ENCODE assay signal across 8 cellular contexts in genomic region chr1:21782868-21783678, GRCh38. TPM values are rescaled to one million over a fixed set of nuclear protein-coding genes. Genes with fewer than 3 reads are reported as not detected.
A peak's percentile ranks its signal among the peaks of the same experiment; 100 is the strongest.
DNase-seq lines count a peak whose midpoint lies in the region; ATAC-seq and TF ChIP-seq lines count a peak whose summit lies in the region.

Gene USP48, minus strand, starts transcription at chr1:21783149. Its CDS starts 192 bp downstream, at chr1:21782957.

- TF ChIP-seq CTCF in HFF-Myc (IDR thresholded peaks at IDR 0.05; ENCODE audit: low read depth, low read length, missing control alignments) (no peak), foreskin keratinocyte (conservative IDR thresholded peaks at IDR 0.05) (no peak), neural progenitor cell (IDR thresholded peaks at IDR 0.05) (no peak)

- peak within 1 kb of the TSS; percentile 99 for H3K27ac Mint-ChIP-seq in neural progenitor cell

- H3K27me3 ChIP-seq in SJSA1 (replicated peaks) (no peaks in the 10 kb centered on the region), foreskin keratinocyte (no peaks in the 10 kb centered on the region), neural progenitor cell (peaks cover 10% of the 10 kb centered on the region), stomach smooth muscle (ENCODE audit: control insufficient read depth in 1 of 2, insufficient read depth in 2 of 2, low read length in 2 of 2) (no peaks in the 10 kb centered on the region)

- H3K9ac ChIP-seq in neural progenitor cell (peak within 1 kb of the TSS; percentile 55), stomach smooth muscle (ENCODE audit: low read length in 2 of 2) (peak within 1 kb of the TSS; percentile 99 to 100)

- peak within 1 kb of the TSS; percentile 86 for H3K4me2 ChIP-seq in neural progenitor cell

- DNase-seq in GF-D8 (lab: John Stamatoyannopoulos, UW) (peak; percentile 87), HFF-Myc (ENCODE audit: extremely low read depth, low read depth) (peak; percentile 79), MV-4-11 (lab: John Stamatoyannopoulos, UW) (peak; percentile 93), SJSA1 (ENCODE audit: low read depth in 1 of 2, low spot score in 2 of 2) (peak; percentile 93 to 97), foreskin keratinocyte (peak; percentile 85 to 94), neural progenitor cell (ENCODE audit: low spot score) (peak; percentile 97)
- peak; percentile 91 to 96 (median 93) for DNase-seq in activated naive CD4-positive, alpha-beta T cell (lab: John Stamatoyannopoulos, UW)

- peaks cover 16% of the 10 kb centered on the region for H3K4me1 Mint-ChIP-seq in neural progenitor cell

- H3K9me3 Mint-ChIP-seq in neural progenitor cell, result peaks cover 6% of the 10 kb centered on the region

- H3K79me2 ChIP-seq in neural progenitor cell (ENCODE audit: low read depth), result peaks cover 46% of the 10 kb centered on the region

- H3F3A ChIP-seq in neural progenitor cell (ENCODE audit: low read depth), result peaks cover 19% of the 10 kb centered on the region

- H3K36me3 ChIP-seq in SJSA1 (peaks cover 9% of the 10 kb centered on the region), neural progenitor cell (no peaks in the 10 kb centered on the region), stomach smooth muscle (ENCODE audit: control insufficient read depth in 2 of 2, insufficient read depth in 2 of 2, low read length in 2 of 2) (no peaks in the 10 kb centered on the region)

- peak; percentile 80 for ATAC-seq in foreskin keratinocyte

- no peaks in the 10 kb centered on the region for H3K27me3 Mint-ChIP-seq in neural progenitor cell (ENCODE audit: insufficient read depth, low read depth)

- H2AFZ ChIP-seq in neural progenitor cell (replicated peaks), result peak within 1 kb of the TSS; percentile 99

- peaks cover 13% of the 10 kb centered on the region for H3K36me3 Mint-ChIP-seq in neural progenitor cell

- H3K9me3 ChIP-seq in SJSA1 (replicated peaks), result no peaks in the 10 kb centered on the region
- H3K9me3 ChIP-seq in neural progenitor cell (ENCODE audit: low read depth), result no peaks in the 10 kb centered on the region
- no peaks in the 10 kb centered on the region for H3K9me3 ChIP-seq in stomach smooth muscle (ENCODE audit: control insufficient read depth in 2 of 2, low read length in 2 of 2)

- H3K4me3 ChIP-seq in HFF-Myc (replicated peaks; ENCODE audit: low read depth, low read length) (peak within 1 kb of the TSS; percentile 70), SJSA1 (peak within 1 kb of the TSS; percentile 90), neural progenitor cell (peak within 1 kb of the TSS; percentile 71), stomach smooth muscle (ENCODE audit: low read length in 2 of 2) (peak within 1 kb of the TSS; percentile 94 to 95)

- peaks cover 25% of the 10 kb centered on the region for H4K20me1 ChIP-seq in neural progenitor cell (ENCODE audit: low read depth)

- peak within 1 kb of the TSS; percentile 100 for H3K27ac ChIP-seq in SJSA1
- peak within 1 kb of the TSS; percentile 99 for H3K27ac ChIP-seq in foreskin keratinocyte
- H3K27ac ChIP-seq in neural progenitor cell, result peak within 1 kb of the TSS; percentile 90
- H3K27ac ChIP-seq in stomach smooth muscle (ENCODE audit: low read length), result peak within 1 kb of the TSS; percentile 100

- peaks cover 8% of the 10 kb centered on the region for H3K4me1 ChIP-seq in SJSA1 (replicated peaks)
- no peaks in the 10 kb centered on the region for H3K4me1 ChIP-seq in foreskin keratinocyte
- H3K4me1 ChIP-seq in neural progenitor cell, result peaks cover 5% of the 10 kb centered on the region
- H3K4me1 ChIP-seq in stomach smooth muscle (ENCODE audit: control insufficient read depth, insufficient read depth, low read length), result peaks cover 15% of the 10 kb centered on the region

- peak within 1 kb of the TSS; percentile 91 for H3K4me3 Mint-ChIP-seq in neural progenitor cell

RNA-seq across cellular contexts. Expression of gene USP48, which starts in this region (rescaled TPM):
- total RNA-seq in SJSA1 (2014; rRNA removed; shearing (Covaris generic)), result 26.7 and 34.3 TPM in 2 replicates
- 34.2 and 35.2 TPM in 2 replicates for total RNA-seq in foreskin keratinocyte
- polyA plus RNA-seq in foreskin keratinocyte, result 14.6 and 16.0 TPM in 2 replicates
- total RNA-seq in neural progenitor cell (ENCODE audit: low replicate concordance), result 34.5 and 50.3 TPM in 2 replicates

Comparison
In these comparisons a context has a peak if more than half of its experiments do, and no peak if none do; other contexts are left out.
1. Peak in every context shown above with its lines: DNase-seq, ATAC-seq, H3K4me3 ChIP-seq and H3K27ac ChIP-seq.